24 cellular contexts compared by ENCODE assay signal in the genomic region with DNA sequence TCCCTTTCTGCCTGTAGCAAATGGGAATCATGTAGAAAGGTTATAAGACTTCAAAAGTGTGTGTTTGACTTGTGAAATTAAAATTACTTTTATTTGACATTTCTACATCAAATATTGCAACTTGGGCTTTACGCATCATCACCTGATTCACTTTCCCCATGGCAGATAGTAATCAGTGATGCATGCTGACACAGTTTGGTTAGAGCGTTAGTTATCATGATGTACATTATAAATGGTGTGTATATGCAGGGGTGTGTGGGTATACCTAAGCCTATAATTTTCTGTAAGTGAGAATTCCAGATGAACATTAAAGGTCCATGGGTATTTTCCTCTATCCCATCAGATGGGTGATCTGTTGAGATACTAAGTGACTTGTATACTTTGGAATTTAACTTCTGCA.
DNase-seq lines count a peak whose midpoint lies in the region; ATAC-seq and TF ChIP-seq lines count a peak whose summit lies in the region.
"Had no signal": no experiment of that assay in that cellular context is flagged by ENCODE, and none has a peak within 500 bp of the region (broad histone marks: within the 10 kb centered on the region; RNA-seq: fewer than 3 reads in every experiment).

No MANE protein-coding gene starts in this region.

- peaks cover 14% of the 10 kb centered on the region for H3K4me1 Mint-ChIP-seq in stimulated activated naive CD8-positive, alpha-beta T cell treated with anti-CD3 and anti-CD28 coated beads, Interleukin-15, amount 100 ng/mL, for 72 hours
- H3K4me1 Mint-ChIP-seq in CD4-positive, alpha-beta memory T cell = no peaks in the 10 kb centered on the region

- no peaks in the 10 kb centered on the region for H3K27me3 Mint-ChIP-seq in stimulated activated naive CD8-positive, alpha-beta T cell treated with anti-CD3 and anti-CD28 coated beads, Interleukin-15, amount 100 ng/mL, for 72 hours
- H3K27me3 Mint-ChIP-seq in CD4-positive, alpha-beta memory T cell = no peaks in the 10 kb centered on the region

- POLR2A ChIA-PET in CD4-positive, alpha-beta memory T cell (lab: Charles Lee; ENCODE audit: partially characterized antibody) = no interaction called here

- CTCF ChIA-PET in CD4-positive, alpha-beta memory T cell (lab: Charles Lee; ENCODE audit: partially characterized antibody) = no interaction called here

- DNase-seq in activated CD4-positive, alpha-beta T cell treated with anti-CD3 and anti-CD28 coated beads for 48 hours = peak; percentile 28
- no peak for DNase-seq in activated CD4-positive, alpha-beta T cell treated with anti-CD3 and anti-CD28 coated beads, Interleukin-2, amount 50 U/mL, for 1 hour
- DNase-seq in stimulated activated naive CD8-positive, alpha-beta T cell treated with anti-CD3 and anti-CD28 coated beads, Interleukin-15, Interleukin-2, amounts not matched to agents 100 U/mL and 50 U/mL, for 24 hours = no peak
- no peak for DNase-seq in stimulated activated naive CD8-positive, alpha-beta T cell treated with anti-CD3 and anti-CD28 coated beads, Interleukin-15, amount 100 ng/mL, for 72 hours
- DNase-seq in foreskin keratinocyte (peak in 1 of 2 donors; percentile 25), NCI-H2107 treated with DMSO at 0.1 percent for 48 hours (lab: John Stamatoyannopoulos, UW; ENCODE audit: unreplicated experiment) (no peak)
- DNase-seq in CD4-positive, alpha-beta memory T cell = no peak
- DNase-seq: AML-193; CD8-positive, alpha-beta T cell; DMS 273 treated with DMSO at 0.1 percent for 48 hours; DMS79; EL; GF-D8; IMR-90; KG1; MM.1S; NCI-H2029; NCI-H446 treated with DMSO at 0.1 percent for 48 hours; NCI-H526 treated with DMSO at 0.1 percent for 48 hours; SHP77 treated with DMSO at 0.1 percent for 48 hours had no signal

- no peak overlapping the region for H3K4me3 Mint-ChIP-seq in stimulated activated naive CD8-positive, alpha-beta T cell treated with anti-CD3 and anti-CD28 coated beads, Interleukin-15, amount 100 ng/mL, for 72 hours
- no peak overlapping the region for H3K4me3 Mint-ChIP-seq in CD4-positive, alpha-beta memory T cell
- H3K4me3 Mint-ChIP-seq: CD8-positive, alpha-beta T cell had no signal

- no peaks in the 10 kb centered on the region for H3K27me3 ChIP-seq in foreskin keratinocyte
- no peaks in the 10 kb centered on the region for H3K27me3 ChIP-seq in CD4-positive, alpha-beta memory T cell (ENCODE audit: insufficient read depth, low read length)
- H3K27me3 ChIP-seq: BLaER1 treated with 17β-estradiol and CSF1 and Interleukin-3, amounts not matched to agents 10 nM and 100 nM had no signal

- ATAC-seq in stimulated activated naive CD8-positive, alpha-beta T cell treated with anti-CD3 and anti-CD28 coated beads, Interleukin-15, Interleukin-2, amounts not matched to agents 100 U/mL and 50 U/mL, for 24 hours = peak; percentile 77
- no peak for ATAC-seq in stimulated activated naive CD8-positive, alpha-beta T cell treated with anti-CD3 and anti-CD28 coated beads, Interleukin-15, amount 100 ng/mL, for 72 hours
- ATAC-seq in foreskin keratinocyte = peak; percentile 61
- ATAC-seq: A549; CD8-positive, alpha-beta T cell; HCT116; Panc1 had no signal

- H3K9me3 Mint-ChIP-seq in stimulated activated naive CD8-positive, alpha-beta T cell treated with anti-CD3 and anti-CD28 coated beads, Interleukin-15, amount 100 ng/mL, for 72 hours = no peaks in the 10 kb centered on the region
- H3K9me3 Mint-ChIP-seq in CD4-positive, alpha-beta memory T cell = no peaks in the 10 kb centered on the region
- H3K9me3 Mint-ChIP-seq: CD8-positive, alpha-beta T cell had no signal

- peaks cover 6% of the 10 kb centered on the region for H3K4me1 ChIP-seq in foreskin keratinocyte
- H3K4me1 ChIP-seq in CD4-positive, alpha-beta memory T cell (ENCODE audit: insufficient read depth, low read length) = no peaks in the 10 kb centered on the region
- H3K4me1 ChIP-seq: A549; BLaER1 treated with 17β-estradiol and CSF1 and Interleukin-3, amounts not matched to agents 10 nM and 100 nM had no signal

- H3K36me3 Mint-ChIP-seq in CD4-positive, alpha-beta memory T cell = no peaks in the 10 kb centered on the region

- no peak for TF ChIP-seq CTCF in foreskin keratinocyte (conservative IDR thresholded peaks at IDR 0.05)

- H3K27ac ChIP-seq in foreskin keratinocyte = no peak overlapping the region
- no peak overlapping the region for H3K27ac ChIP-seq in CD4-positive, alpha-beta memory T cell (ENCODE audit: low read depth, low read length)
- H3K27ac ChIP-seq: A549; BLaER1 treated with 17β-estradiol and CSF1 and Interleukin-3, amounts not matched to agents 10 nM and 100 nM had no signal

- H3K36me3 ChIP-seq in CD4-positive, alpha-beta memory T cell (ENCODE audit: insufficient read depth, low read length) = no peaks in the 10 kb centered on the region
- H3K36me3 ChIP-seq: BLaER1 treated with 17β-estradiol and CSF1 and Interleukin-3, amounts not matched to agents 10 nM and 100 nM had no signal

- no peak overlapping the region for H3K27ac Mint-ChIP-seq in stimulated activated naive CD8-positive, alpha-beta T cell treated with anti-CD3 and anti-CD28 coated beads, Interleukin-15, amount 100 ng/mL, for 72 hours
- H3K27ac Mint-ChIP-seq in CD4-positive, alpha-beta memory T cell = no peak overlapping the region
- H3K27ac Mint-ChIP-seq: CD8-positive, alpha-beta T cell had no signal

- intact Hi-C loops in CD4-positive, alpha-beta memory T cell (cut with micrococcal nuclease) = no loop called here

- no peaks in the 10 kb centered on the region for H3K9me3 ChIP-seq in CD4-positive, alpha-beta memory T cell (ENCODE audit: control insufficient read depth in 1 of 2, low read length in 2 of 2)
- H3K9me3 ChIP-seq: A549; BLaER1 treated with 17β-estradiol and CSF1 and Interleukin-3, amounts not matched to agents 10 nM and 100 nM had no signal

- H3K4me3 ChIP-seq in CD4-positive, alpha-beta memory T cell (ENCODE audit: low read length in 2 of 2) = no peak overlapping the region
- H3K4me3 ChIP-seq: A549; BLaER1 treated with 17β-estradiol and CSF1 and Interleukin-3, amounts not matched to agents 10 nM and 100 nM had no signal
